12 cellular contexts compared by ENCODE assay signal in genomic region chr1:235919127-235919796, GRCh38. TPM values are rescaled to one million over a fixed set of nuclear protein-coding genes. Genes with fewer than 3 reads are reported as not detected.
A peak's percentile ranks its signal among the peaks of the same experiment; 100 is the strongest.
DNase-seq lines count a peak whose midpoint lies in the region; ATAC-seq and TF ChIP-seq lines count a peak whose summit lies in the region.
"Had no signal": no experiment of that assay in that cellular context is flagged by ENCODE, and none has a peak within 500 bp of the region (broad histone marks: within the 10 kb centered on the region; RNA-seq: fewer than 3 reads in every experiment).

No MANE protein-coding gene starts in this region.

- H2AFZ ChIP-seq in mammary epithelial cell (ENCODE audit: low read depth, low read length) (no peak overlapping the region), GM23338 (no peak overlapping the region)

- TF ChIP-seq CTCF in mammary epithelial cell (conservative IDR thresholded peaks at IDR 0.05 in 1 of 2, IDR thresholded peaks at IDR 0.05 in 1 of 2; ENCODE audit: extremely low read depth in 1 of 2, insufficient read depth in 1 of 2, low read depth in 1 of 2, low read length in 2 of 2) (no peak), GM23338 (conservative IDR thresholded peaks at IDR 0.05; ENCODE audit: low read depth in 2 of 2) (no peak)

- intact Hi-C loops in mammary epithelial cell (cut with micrococcal nuclease): no loop called here
- intact Hi-C loops in activated CD4-positive, alpha-beta memory T cell treated with anti-CD3 and anti-CD28 coated beads for 36 hours (cut with micrococcal nuclease): no loop called here
- intact Hi-C loops in activated CD4-positive, alpha-beta T cell treated with anti-CD3 and anti-CD28 coated beads for 36 hours (cut with DNase I, micrococcal nuclease): no loop called here

- CTCF ChIA-PET in mammary epithelial cell (lab: Charles Lee; ENCODE audit: low non-redundant PET): no interaction called here
- CTCF ChIA-PET in activated CD4-positive, alpha-beta memory T cell treated with anti-CD3 and anti-CD28 coated beads for 36 hours (lab: Charles Lee): interaction anchor here (0.7 kb wide), 1 partner anchor 10 kb away, joined by 4 read pairs; no protein-coding TSS in a partner anchor
- CTCF ChIA-PET in activated CD4-positive, alpha-beta T cell treated with anti-CD3 and anti-CD28 coated beads for 36 hours (lab: Charles Lee): interaction anchor here (1.2 kb wide), 1 partner anchor 52 kb away, joined by 5 read pairs; no protein-coding TSS in a partner anchor

- WGBS in mammary epithelial cell (ENCODE audit: low coverage, missing lambda C conversion rate): 94% methylated on average over 10 of the region's 11 CpGs

- H3K79me2 ChIP-seq in mammary epithelial cell (ENCODE audit: insufficient read depth, low read length) (no peaks in the 10 kb centered on the region), GM23338 (replicated peaks; ENCODE audit: insufficient read depth) (no peaks in the 10 kb centered on the region)

- H3F3A ChIP-seq in GM23338 (replicated peaks; ENCODE audit: low read depth): no peaks in the 10 kb centered on the region

- no peaks in the 10 kb centered on the region for H3K27me3 Mint-ChIP-seq in natural killer cell treated with Interleukin-12 subunit alpha and Interleukin-12 subunit beta and Interleukin-15 and Interleukin-18, amount 100 ng/mL, for 72 hours
- peaks cover 12% of the 10 kb centered on the region for H3K27me3 Mint-ChIP-seq in GM23338 (ENCODE audit: insufficient read depth, low read depth, poor library complexity)
- no peaks in the 10 kb centered on the region for H3K27me3 Mint-ChIP-seq in activated CD4-positive, alpha-beta memory T cell treated with anti-CD3 and anti-CD28 coated beads for 36 hours
- H3K27me3 Mint-ChIP-seq in activated CD4-positive, alpha-beta T cell treated with anti-CD3 and anti-CD28 coated beads for 36 hours: no peaks in the 10 kb centered on the region

- H3K27ac Mint-ChIP-seq in natural killer cell treated with Interleukin-12 subunit alpha and Interleukin-12 subunit beta and Interleukin-15 and Interleukin-18, amount 100 ng/mL, for 72 hours: peak overlapping the region in 1 of 2 donors; percentile 45
- H3K27ac Mint-ChIP-seq in GM23338: no peak overlapping the region
- no peak overlapping the region for H3K27ac Mint-ChIP-seq in activated CD4-positive, alpha-beta memory T cell treated with anti-CD3 and anti-CD28 coated beads for 36 hours
- H3K27ac Mint-ChIP-seq in activated CD4-positive, alpha-beta T cell treated with anti-CD3 and anti-CD28 coated beads for 36 hours: no peak overlapping the region

- in situ Hi-C loops in mammary epithelial cell (cut with MboI; ENCODE audit: low sequenced_read_pairs in 2 of 2): no loop called here

- peak; percentile 44 for DNase-seq in Ammon's horn (ENCODE audit: low spot score)
- DNase-seq in NCI-H2171 treated with DMSO at 0.1 percent for 48 hours (lab: John Stamatoyannopoulos, UW): peak; percentile 68
- no peak for DNase-seq in mammary epithelial cell
- no peak for DNase-seq in natural killer cell treated with Interleukin-12 subunit alpha and Interleukin-12 subunit beta and Interleukin-15 and Interleukin-18, amount 100 ng/mL, for 72 hours (ENCODE audit: low spot score)
- DNase-seq in GM23338 (ENCODE audit: low spot score): no peak
- DNase-seq in activated CD4-positive, alpha-beta memory T cell treated with anti-CD3 and anti-CD28 coated beads for 36 hours: no peak
- DNase-seq in activated CD4-positive, alpha-beta T cell treated with anti-CD3 and anti-CD28 coated beads for 36 hours: no peak
- DNase-seq in NCI-H226: no peak
- DNase-seq: KG1, left ventricle myocardium superior, sigmoid colon had no signal

- H3K4me3 Mint-ChIP-seq in natural killer cell treated with Interleukin-12 subunit alpha and Interleukin-12 subunit beta and Interleukin-15 and Interleukin-18, amount 100 ng/mL, for 72 hours: peak overlapping the region; percentile 3
- H3K4me3 Mint-ChIP-seq in GM23338: no peak overlapping the region
- no peak overlapping the region for H3K4me3 Mint-ChIP-seq in activated CD4-positive, alpha-beta memory T cell treated with anti-CD3 and anti-CD28 coated beads for 36 hours
- H3K4me3 Mint-ChIP-seq in activated CD4-positive, alpha-beta T cell treated with anti-CD3 and anti-CD28 coated beads for 36 hours: no peak overlapping the region

- H3K27me3 ChIP-seq in mammary epithelial cell (ENCODE audit: insufficient read depth, low read length) (no peaks in the 10 kb centered on the region), GM23338 (ENCODE audit: insufficient read depth) (no peaks in the 10 kb centered on the region)
- H3K27me3 ChIP-seq: sigmoid colon had no signal

- H3K4me2 ChIP-seq in mammary epithelial cell (ENCODE audit: insufficient read depth, low read depth, low read length): no peak overlapping the region
- H3K4me2 ChIP-seq in GM23338: no peak overlapping the region

- POLR2A ChIA-PET in activated CD4-positive, alpha-beta memory T cell treated with anti-CD3 and anti-CD28 coated beads for 36 hours (lab: Charles Lee): no interaction called here
- POLR2A ChIA-PET in activated CD4-positive, alpha-beta T cell treated with anti-CD3 and anti-CD28 coated beads for 36 hours (lab: Charles Lee): interaction anchor here (0.8 kb wide), 1 partner anchor 61 kb away, joined by 3 read pairs; no protein-coding TSS in a partner anchor

- BruUV-seq in mammary epithelial cell (replicated peaks; lab: Mats Ljungman, UMichigan): no TSS peak

- no peaks in the 10 kb centered on the region for H3K9me3 ChIP-seq in mammary epithelial cell (replicated peaks; ENCODE audit: insufficient read depth, low read length)
- H3K9me3 ChIP-seq: sigmoid colon had no signal

- H3K9me2 ChIP-seq in GM23338 (ENCODE audit: insufficient read depth): no peaks in the 10 kb centered on the region

- H3K36me3 ChIP-seq in mammary epithelial cell (ENCODE audit: insufficient read depth, low read length) (no peaks in the 10 kb centered on the region), GM23338 (ENCODE audit: insufficient read depth) (no peaks in the 10 kb centered on the region)
- H3K36me3 ChIP-seq: sigmoid colon had no signal

- H3K27ac ChIP-seq in mammary epithelial cell (ENCODE audit: insufficient read depth, low read depth, low read length) (peak overlapping the region; percentile 96), GM23338 (ENCODE audit: low read depth) (no peak overlapping the region)

- H3K9ac ChIP-seq in mammary epithelial cell (ENCODE audit: insufficient read depth, low read length): peak overlapping the region; percentile 65

- H3K4me1 ChIP-seq in mammary epithelial cell (ENCODE audit: insufficient read depth, low read length) (peaks cover 60% of the 10 kb centered on the region), GM23338 (ENCODE audit: insufficient read depth) (peaks cover 9% of the 10 kb centered on the region; the same call in 1 of the 2 replicates)

- H3K4me1 Mint-ChIP-seq in natural killer cell treated with Interleukin-12 subunit alpha and Interleukin-12 subunit beta and Interleukin-15 and Interleukin-18, amount 100 ng/mL, for 72 hours (ENCODE audit: low read depth in 2 of 2): peaks cover 35 to 39% of the 10 kb centered on the region in 2 donors
- peaks cover 17% of the 10 kb centered on the region for H3K4me1 Mint-ChIP-seq in GM23338
- peaks cover 52% of the 10 kb centered on the region for H3K4me1 Mint-ChIP-seq in activated CD4-positive, alpha-beta memory T cell treated with anti-CD3 and anti-CD28 coated beads for 36 hours (ENCODE audit: low read depth)
- H3K4me1 Mint-ChIP-seq in activated CD4-positive, alpha-beta T cell treated with anti-CD3 and anti-CD28 coated beads for 36 hours: peaks cover 53% of the 10 kb centered on the region

- H3K4me3 ChIP-seq in mammary epithelial cell (replicated peaks in 1 of 3; ENCODE audit: insufficient read depth in 1 of 3, low read depth in 2 of 3, low read length in 3 of 3) (no peak overlapping the region), GM23338 (no peak overlapping the region)
- H3K4me3 ChIP-seq: sigmoid colon had no signal

- no peaks in the 10 kb centered on the region for H3K36me3 Mint-ChIP-seq in natural killer cell treated with Interleukin-12 subunit alpha and Interleukin-12 subunit beta and Interleukin-15 and Interleukin-18, amount 100 ng/mL, for 72 hours
- H3K36me3 Mint-ChIP-seq in GM23338 (ENCODE audit: low read depth): no peaks in the 10 kb centered on the region
- no peaks in the 10 kb centered on the region for H3K36me3 Mint-ChIP-seq in activated CD4-positive, alpha-beta memory T cell treated with anti-CD3 and anti-CD28 coated beads for 36 hours
- H3K36me3 Mint-ChIP-seq in activated CD4-positive, alpha-beta T cell treated with anti-CD3 and anti-CD28 coated beads for 36 hours (ENCODE audit: low read depth): no peaks in the 10 kb centered on the region

- H4K20me1 ChIP-seq in mammary epithelial cell (ENCODE audit: insufficient read depth, low read length): no peaks in the 10 kb centered on the region
- H4K20me1 ChIP-seq in GM23338 (replicated peaks; ENCODE audit: insufficient read depth): no peaks in the 10 kb centered on the region; the same call in 1 of the 2 replicates

- dilution Hi-C loops in mammary epithelial cell (cut with HindIII; ENCODE audit: low sequenced_read_pairs): loop anchor here (5.0 kb wide), 1 partner anchor 53 kb away; no protein-coding TSS in a partner anchor

- peaks cover 2% of the 10 kb centered on the region for H3K9me3 Mint-ChIP-seq in natural killer cell treated with Interleukin-12 subunit alpha and Interleukin-12 subunit beta and Interleukin-15 and Interleukin-18, amount 100 ng/mL, for 72 hours
- no peaks in the 10 kb centered on the region for H3K9me3 Mint-ChIP-seq in GM23338
- no peaks in the 10 kb centered on the region for H3K9me3 Mint-ChIP-seq in activated CD4-positive, alpha-beta memory T cell treated with anti-CD3 and anti-CD28 coated beads for 36 hours
- no peaks in the 10 kb centered on the region for H3K9me3 Mint-ChIP-seq in activated CD4-positive, alpha-beta T cell treated with anti-CD3 and anti-CD28 coated beads for 36 hours (ENCODE audit: low read depth)

- ATAC-seq in natural killer cell treated with Interleukin-12 subunit alpha and Interleukin-12 subunit beta and Interleukin-15 and Interleukin-18, amount 100 ng/mL, for 72 hours: peak in 1 of 2 donors; percentile 25
- ATAC-seq in GM23338: no peak
- ATAC-seq in activated CD4-positive, alpha-beta T cell treated with anti-CD3 and anti-CD28 coated beads for 36 hours: no peak
- ATAC-seq: activated CD4-positive, CD25-positive, alpha-beta regulatory T cell treated with anti-CD3 and anti-CD28 coated beads, Interleukin-2, amount 50 U/mL, for 24 hours; left ventricle myocardium superior had no signal

TF ChIP-seq in GM23338, 12 proteins besides CTCF, POLR2A, EP300 and RAD21 (continues in another document):
- TF ChIP-seq POLR2AphosphoS5 (IDR thresholded peaks at IDR 0.05; ENCODE audit: low read depth): no peak

RNA-seq across cellular contexts. Expression of gene LYST, which starts 52.6 kb away (rescaled TPM):
- total RNA-seq in mammary epithelial cell: 10 to 100 TPM; 27.6 to 50.5 TPM
- polyA plus RNA-seq in mammary epithelial cell (6.1 TPM), GM23338 (2016; fragmentation: Nextera tagmentation; extraction: Ambion mirVana) (0.14 and 0.21 TPM in 2 replicates)
- 53.0 TPM for polyA minus RNA-seq in mammary epithelial cell
- total RNA-seq in natural killer cell treated with Interleukin-12 subunit alpha and Interleukin-12 subunit beta and Interleukin-15 and Interleukin-18, amount 100 ng/mL, for 72 hours: 10 to 100 TPM; 68.8 to 91.2 TPM
- total RNA-seq in GM23338 (2014; rRNA removed; shearing (Covaris generic)): 0.16 and 1.0 TPM in 2 replicates
- total RNA-seq in activated CD4-positive, alpha-beta memory T cell treated with anti-CD3 and anti-CD28 coated beads for 36 hours: 10 to 100 TPM; 26.5 to 28.0 TPM
- total RNA-seq in activated CD4-positive, alpha-beta T cell treated with anti-CD3 and anti-CD28 coated beads for 36 hours: 10 to 100 TPM; 28.1 to 32.3 TPM

Comparison
In these comparisons a context has a peak if more than half of its experiments do, and no peak if none do; other contexts are left out.
1. DNase-seq: peak in Ammon's horn (single experiment) and NCI-H2171 treated with DMSO at 0.1 percent for 48 hours (single experiment); none in mammary epithelial cell (single experiment), natural killer cell treated with Interleukin-12 subunit alpha and Interleukin-12 subunit beta and Interleukin-15 and Interleukin-18, amount 100 ng/mL, for 72 hours (single experiment), GM23338 (single experiment), activated CD4-positive, alpha-beta memory T cell treated with anti-CD3 and anti-CD28 coated beads for 36 hours (single experiment), activated CD4-positive, alpha-beta T cell treated with anti-CD3 and anti-CD28 coated beads for 36 hours (single experiment) and NCI-H226 (single experiment).
2. RNA of gene LYST, which starts 52.6 kb away (total RNA-seq): 68.8 to 91.2 TPM in natural killer cell treated with Interleukin-12 subunit alpha and Interleukin-12 subunit beta and Interleukin-15 and Interleukin-18, amount 100 ng/mL, for 72 hours, 27.6 to 50.5 TPM in mammary epithelial cell, 28.1 to 32.3 TPM in activated CD4-positive, alpha-beta T cell treated with anti-CD3 and anti-CD28 coated beads for 36 hours and 26.5 to 28.0 TPM in activated CD4-positive, alpha-beta memory T cell treated with anti-CD3 and anti-CD28 coated beads for 36 hours; 0.16 to 1.0 TPM in GM23338; every median in the first group is over 10 times any median in the second.